2 cellular contexts compared by ENCODE assay signal in the genomic region with DNA sequence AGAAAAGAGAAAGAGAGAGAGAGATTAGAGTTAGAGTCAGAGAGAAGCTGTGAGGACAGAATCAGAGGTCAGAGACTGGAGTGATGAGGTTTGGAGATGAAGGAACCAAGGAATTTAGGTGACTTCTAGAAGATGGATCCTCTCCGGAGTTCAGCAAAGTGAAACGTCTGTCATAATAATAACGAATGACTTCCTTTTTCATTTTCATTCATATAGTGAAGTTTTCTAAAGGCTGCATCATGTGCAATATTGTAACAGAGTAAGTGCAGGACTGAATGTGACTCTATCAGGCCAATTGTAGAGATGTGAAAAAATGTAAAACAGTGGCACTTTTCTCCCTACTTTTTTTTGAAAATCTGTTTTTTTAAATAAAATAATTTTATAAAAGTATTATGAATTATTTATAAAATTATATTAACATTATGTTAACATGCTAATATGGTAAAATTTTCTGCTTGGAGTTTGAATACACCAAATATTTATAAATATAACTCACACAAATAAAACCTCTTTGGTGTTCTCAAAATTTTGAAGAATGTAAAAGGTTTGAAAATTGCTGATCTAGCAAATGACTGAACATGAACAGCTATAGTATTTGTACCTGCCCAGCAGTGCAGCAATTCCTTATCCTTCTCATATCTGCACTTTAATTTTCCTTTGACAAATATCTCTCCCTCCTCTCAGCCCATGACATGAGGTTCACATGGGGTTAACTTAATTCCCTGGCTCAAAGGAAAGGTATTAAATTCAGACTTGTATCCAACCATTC.
A peak's percentile ranks its signal among the peaks of the same experiment; 100 is the strongest.
TF ChIP-seq lines count a peak whose summit lies in the region.

No MANE protein-coding gene starts in this region.

TF ChIP-seq in HepG2, 621 proteins besides CTCF, POLR2A, EP300 and RAD21:
- TF ChIP-seq MAFK (conservative IDR thresholded peaks at IDR 0.05 in 1 of 2, IDR thresholded peaks at IDR 0.05 in 1 of 2; ENCODE audit: low read length in 2 of 2) (peak; percentile 89 to 95), MAFF (IDR thresholded peaks at IDR 0.05; ENCODE audit: low read depth, low read length) (peak; percentile 90), ZKSCAN1 (IDR thresholded peaks at IDR 0.05; ENCODE audit: low read length) (no peak), YEATS2 (CRISPR knock-in tag; IDR thresholded peaks at IDR 0.05; ENCODE audit: borderline replicate concordance) (no peak), ZNF337 (CRISPR knock-in tag; IDR thresholded peaks at IDR 0.05; ENCODE audit: borderline replicate concordance, low read depth) (no peak)

TF ChIP-seq in GM12878, 131 proteins besides CTCF, POLR2A, EP300 and RAD21:
- TF ChIP-seq E2F4 (IDR thresholded peaks at IDR 0.05; ENCODE audit: low read depth, low read length) (no peak), IRF5 (IDR thresholded peaks at IDR 0.05; ENCODE audit: borderline replicate concordance) (no peak), PML (IDR thresholded peaks at IDR 0.05; ENCODE audit: low read length) (no peak), JUNB (IDR thresholded peaks at IDR 0.05) (peak; percentile 22; the same call in 1 of the 2 replicates), FOXK2 (IDR thresholded peaks at IDR 0.05) (no peak), ZBED1 (IDR thresholded peaks at IDR 0.05; ENCODE audit: borderline replicate concordance) (no peak), ZNF217 (IDR thresholded peaks at IDR 0.05) (no peak), CBX3 (IDR thresholded peaks at IDR 0.05; ENCODE audit: borderline replicate concordance, low read depth) (no peak), RFX5 (IDR thresholded peaks at IDR 0.05; ENCODE audit: low read depth, low read length) (no peak), KLF5 (IDR thresholded peaks at IDR 0.05; ENCODE audit: partially characterized antibody) (no peak), POU2F2 (IDR thresholded peaks at IDR 0.05; ENCODE audit: borderline replicate concordance, low read depth, low read length) (no peak), SPI1 (IDR thresholded peaks at IDR 0.05; ENCODE audit: borderline replicate concordance, insufficient read depth, low read depth, low read length) (peak; percentile 15; the same call in 1 of the 2 replicates), NFYA (IDR thresholded peaks at IDR 0.05; ENCODE audit: borderline replicate concordance, low read depth, low read length) (no peak), IKZF2 (IDR thresholded peaks at IDR 0.05) (peak in 1 of 2 experiments; percentile 22; a peak in 1 of 4 replicates), RUNX3 (IDR thresholded peaks at IDR 0.05; ENCODE audit: low read length) (no peak)
TF ChIP-seq in GM12878: peak in this region for 3.
